11 cellular contexts compared by ENCODE assay signal in genomic region chr22:27628891-27629631, GRCh38.
"Had no signal": no experiment of that assay in that cellular context is flagged by ENCODE, and none has a peak within 500 bp of the region (broad histone marks: within the 10 kb centered on the region; RNA-seq: fewer than 3 reads in every experiment).

No MANE protein-coding gene starts in this region.

- ATAC-seq: T-cell had no signal

- H3K27me3 Mint-ChIP-seq: activated CD4-positive, alpha-beta memory T cell treated with anti-CD3 and anti-CD28 coated beads, Interleukin-2, amount 10 ng/mL, durations not matched to agents 7 days and 5 days had no signal

- H3K27ac ChIP-seq: brain microvascular endothelial cell, skin epidermis, VCaP had no signal

- H3K4me3 ChIP-seq: skin epidermis had no signal

- H3K9me3 Mint-ChIP-seq: activated naive CD8-positive, alpha-beta T cell treated with anti-CD3 and anti-CD28 coated beads for 36 hours had no signal

- H3K4me3 Mint-ChIP-seq: activated CD4-positive, alpha-beta memory T cell treated with anti-CD3 and anti-CD28 coated beads, Interleukin-2, amount 10 ng/mL, durations not matched to agents 7 days and 5 days; activated naive CD8-positive, alpha-beta T cell treated with anti-CD3 and anti-CD28 coated beads for 36 hours; T-cell had no signal

- H3K36me3 ChIP-seq: brain microvascular endothelial cell had no signal

- H3K36me3 Mint-ChIP-seq: activated naive CD8-positive, alpha-beta T cell treated with anti-CD3 and anti-CD28 coated beads for 36 hours; T-cell had no signal

- H3K4me1 Mint-ChIP-seq: activated CD4-positive, alpha-beta memory T cell treated with anti-CD3 and anti-CD28 coated beads, Interleukin-2, amount 10 ng/mL, durations not matched to agents 7 days and 5 days; activated naive CD8-positive, alpha-beta T cell treated with anti-CD3 and anti-CD28 coated beads for 36 hours; T-cell had no signal

- H3K27me3 ChIP-seq: brain microvascular endothelial cell had no signal

- H3K27ac Mint-ChIP-seq: activated CD4-positive, alpha-beta memory T cell treated with anti-CD3 and anti-CD28 coated beads, Interleukin-2, amount 10 ng/mL, durations not matched to agents 7 days and 5 days; activated naive CD8-positive, alpha-beta T cell treated with anti-CD3 and anti-CD28 coated beads for 36 hours; T-cell had no signal

- DNase-seq: activated CD4-positive, alpha-beta memory T cell treated with anti-CD3 and anti-CD28 coated beads, Interleukin-2, amount 10 ng/mL, durations not matched to agents 7 days and 5 days; activated gamma-delta T cell; activated naive CD8-positive, alpha-beta T cell treated with anti-CD3 and anti-CD28 coated beads for 36 hours; activated T-cell treated with anti-CD3 and anti-CD28 coated beads, Interleukin-2, amount 50 U/mL, for 48 hours; brain microvascular endothelial cell; foreskin melanocyte; head of caudate nucleus; T-cell; T1000 had no signal
